ENCODE assay signal across 9 cellular contexts in genomic region chr10:16816142-16816541, GRCh38. TPM values are rescaled to one million over a fixed set of nuclear protein-coding genes. Genes with fewer than 3 reads are reported as not detected.
A peak's percentile ranks its signal among the peaks of the same experiment; 100 is the strongest.
DNase-seq lines count a peak whose midpoint lies in the region; ATAC-seq, FAIRE-seq and TF ChIP-seq lines count a peak whose summit lies in the region.
"Had no signal": no experiment of that assay in that cellular context is flagged by ENCODE, and none has a peak within 500 bp of the region (broad histone marks: within the 10 kb centered on the region; RNA-seq: fewer than 3 reads in every experiment).

No MANE protein-coding gene starts in this region.

- H3K4me1 ChIP-seq in BLaER1 (peaks cover 46% of the 10 kb centered on the region), IMR-90 (ENCODE audit: control insufficient read depth, insufficient read depth, low read length) (peaks cover 6% of the 10 kb centered on the region)

- H3K9me3 ChIP-seq in BLaER1 (no peaks in the 10 kb centered on the region), IMR-90 (ENCODE audit: control insufficient read depth, insufficient read depth, low read length) (no peaks in the 10 kb centered on the region)

- no peaks in the 10 kb centered on the region for H4K20me1 ChIP-seq in BLaER1
- H4K20me1 ChIP-seq in IMR-90 (ENCODE audit: insufficient read depth, low read length): peaks cover 16% of the 10 kb centered on the region; the same call in 1 of the 2 replicates

- H3K4me3 Mint-ChIP-seq in natural killer cell treated with Interleukin-12 subunit alpha and Interleukin-12 subunit beta and Interleukin-15 and Interleukin-18, amount 100 ng/mL, for 72 hours: peak overlapping the region; percentile 93

- H4K5ac ChIP-seq in IMR-90 (ENCODE audit: low read depth, low read length): no peak overlapping the region

- peak overlapping the region; percentile 80; the same call in 1 of the 2 replicates for H3K23ac ChIP-seq in IMR-90 (ENCODE audit: low read depth, low read length)

- peaks cover 16% of the 10 kb centered on the region for H3K36me3 Mint-ChIP-seq in natural killer cell treated with Interleukin-12 subunit alpha and Interleukin-12 subunit beta and Interleukin-15 and Interleukin-18, amount 100 ng/mL, for 72 hours

- peak overlapping the region; percentile 29 for H3K4ac ChIP-seq in IMR-90 (ENCODE audit: low read depth, low read length)

- no peak for TF ChIP-seq POLR2A in IMR-90 (IDR thresholded peaks at IDR 0.05; ENCODE audit: low read depth, low read length)

- H3K9me1 ChIP-seq in IMR-90 (ENCODE audit: insufficient read depth, low read length): peaks cover 13% of the 10 kb centered on the region

- peak overlapping the region; percentile 70 for H3K4me3 ChIP-seq in BLaER1
- peak overlapping the region; percentile 65 for H3K4me3 ChIP-seq in IMR-90 (ENCODE audit: insufficient read depth, low read depth, low read length)
- H3K4me3 ChIP-seq in bronchial epithelial cell (ENCODE audit: low read depth, low read length): peak overlapping the region; percentile 74

- BruUV-seq in IMR-90 (replicated peaks; lab: Mats Ljungman, UMichigan): TSS peak; percentile 17

- WGBS in IMR-90 (ENCODE audit: extremely low coverage in 2 of 2, insufficient read length in 1 of 2), 2 experiments: no CpG with 5 or more reads among the region's 3 CpGs

- H3K14ac ChIP-seq in IMR-90 (replicated peaks; ENCODE audit: low read depth, low read length): peak overlapping the region; percentile 26

- CTCF ChIA-PET in IMR-90 (lab: Yijun Ruan, JAX): interaction anchor here (0.6 kb wide), 1 partner anchor 13 kb away, joined by 3 read pairs; no protein-coding TSS in a partner anchor

- ATAC-seq in IMR-90 (ENCODE audit: low read depth): no peak
- no peak for ATAC-seq in natural killer cell treated with Interleukin-12 subunit alpha and Interleukin-12 subunit beta and Interleukin-15 and Interleukin-18, amount 100 ng/mL, for 72 hours
- no peak for ATAC-seq in HG03139 (IDR thresholded peaks at IDR 0.05; ENCODE audit: unreplicated experiment)
- ATAC-seq in HG02884 (IDR thresholded peaks at IDR 0.05; ENCODE audit: unreplicated experiment): no peak
- ATAC-seq in HG03520 (IDR thresholded peaks at IDR 0.05; ENCODE audit: unreplicated experiment): no peak

- H3K4me2 ChIP-seq in BLaER1 (peak overlapping the region; percentile 98), IMR-90 (ENCODE audit: low read depth, low read length) (peak overlapping the region; percentile 96)

- H2AFZ ChIP-seq in IMR-90 (replicated peaks; ENCODE audit: low read length, poor library complexity): no peak overlapping the region

- DNase-seq in IMR-90: no peak
- DNase-seq in bronchial epithelial cell (ENCODE audit: low read depth): no peak
- peak; percentile 61 for DNase-seq in natural killer cell treated with Interleukin-12 subunit alpha and Interleukin-12 subunit beta and Interleukin-15 and Interleukin-18, amount 100 ng/mL, for 72 hours (ENCODE audit: low spot score)
- DNase-seq in NCI-H2227 (lab: John Stamatoyannopoulos, UW; ENCODE audit: unreplicated experiment): no peak
- DNase-seq: activated CD8-positive, alpha-beta memory T cell treated with anti-CD3 and anti-CD28 coated beads, Interleukin-2, amount 50 U/mL, for 48 hours had no signal

- peaks cover 12 to 45% of the 10 kb centered on the region in 2 experiments for H3K79me1 ChIP-seq in IMR-90 (ENCODE audit: low read depth in 1 of 2, low read length in 2 of 2)

- H2AK9ac ChIP-seq in IMR-90 (replicated peaks; ENCODE audit: low read depth, low read length, poor library complexity): peak overlapping the region; percentile 74

- no peaks in the 10 kb centered on the region for H3K27me3 Mint-ChIP-seq in natural killer cell treated with Interleukin-12 subunit alpha and Interleukin-12 subunit beta and Interleukin-15 and Interleukin-18, amount 100 ng/mL, for 72 hours

- H4K8ac ChIP-seq in IMR-90 (ENCODE audit: low read depth in 2 of 2, low read length in 2 of 2): no peak overlapping the region

- intact Hi-C loops in IMR-90 (cut with micrococcal nuclease): no loop called here

- no peak overlapping the region for H3K56ac ChIP-seq in IMR-90 (ENCODE audit: extremely low read depth, insufficient read depth, low read length)

- no peaks in the 10 kb centered on the region for H3K9me3 Mint-ChIP-seq in natural killer cell treated with Interleukin-12 subunit alpha and Interleukin-12 subunit beta and Interleukin-15 and Interleukin-18, amount 100 ng/mL, for 72 hours

- POLR2A ChIA-PET in IMR-90 (lab: Charles Lee; ENCODE audit: unreplicated experiment): no interaction called here

- dilution Hi-C loops in IMR-90 (cut with HindIII; ENCODE audit: low sequenced_read_pairs, unreplicated experiment): no loop called here

- no peak overlapping the region for H2BK120ac ChIP-seq in IMR-90 (ENCODE audit: low read depth, low read length)

- H3K27ac ChIP-seq in BLaER1 (no peak overlapping the region), IMR-90 (ENCODE audit: insufficient read depth, low read length) (peak overlapping the region; percentile 27; the same call in 1 of the 2 replicates)

- 0 out of 3 replicates have a peak overlapping the region, but pooled peaks have one; percentile 11 for H2BK15ac ChIP-seq in IMR-90 (ENCODE audit: low read depth, low read length)

- H3K4me1 Mint-ChIP-seq in natural killer cell treated with Interleukin-12 subunit alpha and Interleukin-12 subunit beta and Interleukin-15 and Interleukin-18, amount 100 ng/mL, for 72 hours (ENCODE audit: low read depth in 2 of 2): peaks cover 37 to 38% of the 10 kb centered on the region in 2 donors

- H3K36me3 ChIP-seq in BLaER1 (peaks cover 7% of the 10 kb centered on the region; the same call in 1 of the 2 replicates), IMR-90 (ENCODE audit: control insufficient read depth, insufficient read depth, low read length) (no peaks in the 10 kb centered on the region), bronchial epithelial cell (ENCODE audit: control insufficient read depth, insufficient read depth, low read length) (no peaks in the 10 kb centered on the region)

- no peak for FAIRE-seq in bronchial epithelial cell (lab: Jason Lieb, UNC)

- no peak overlapping the region for H3K18ac ChIP-seq in IMR-90 (ENCODE audit: low read depth, low read length)

- peak overlapping the region; percentile 82 for H2AK5ac ChIP-seq in IMR-90 (ENCODE audit: low read depth, low read length)

- TF ChIP-seq CTCF in IMR-90 (conservative IDR thresholded peaks at IDR 0.05; ENCODE audit: low read depth, low read length) (no peak), bronchial epithelial cell (IDR thresholded peaks at IDR 0.05; ENCODE audit: insufficient read depth, low read length, severe bottlenecking) (no peak)

- peak overlapping the region; percentile 80 for H3K9ac ChIP-seq in BLaER1
- peak overlapping the region; percentile 84 for H3K9ac ChIP-seq in IMR-90 (ENCODE audit: low read depth, low read length)

- no peak overlapping the region for H2BK20ac ChIP-seq in IMR-90 (ENCODE audit: low read depth, low read length)

- no peak for TF ChIP-seq RAD21 in IMR-90 (IDR thresholded peaks at IDR 0.05; ENCODE audit: low read length)

- in situ Hi-C loops in IMR-90 (cut with MboI; ENCODE audit: low sequenced_read_pairs): no loop called here

- H3K27me3 ChIP-seq in BLaER1: no peaks in the 10 kb centered on the region
- no peaks in the 10 kb centered on the region for H3K27me3 ChIP-seq in IMR-90 (ENCODE audit: control insufficient read depth, insufficient read depth, low read length)
- no peaks in the 10 kb centered on the region for H3K27me3 ChIP-seq in bronchial epithelial cell (ENCODE audit: control insufficient read depth, insufficient read depth, low read length)

- H3K27ac Mint-ChIP-seq in natural killer cell treated with Interleukin-12 subunit alpha and Interleukin-12 subunit beta and Interleukin-15 and Interleukin-18, amount 100 ng/mL, for 72 hours: peak overlapping the region; percentile 86 to 94

- H2BK5ac ChIP-seq in IMR-90 (ENCODE audit: low read depth, low read length, poor library complexity, severe bottlenecking): peak overlapping the region; percentile 25

- H4K91ac ChIP-seq in IMR-90 (ENCODE audit: insufficient read depth, low read depth, low read length): no peak overlapping the region

TF ChIP-seq in IMR-90, 13 proteins besides CTCF, POLR2A, EP300 and RAD21 (continues in another document):
- TF ChIP-seq NFE2L2 (IDR thresholded peaks at IDR 0.05; ENCODE audit: low read depth, low read length): no peak
- no peak for TF ChIP-seq USF2 (IDR thresholded peaks at IDR 0.05; ENCODE audit: low read depth, low read length)
- TF ChIP-seq MAFK (IDR thresholded peaks at IDR 0.05; ENCODE audit: low read depth, low read length): no peak
- TF ChIP-seq RCOR1 (IDR thresholded peaks at IDR 0.05; ENCODE audit: insufficient replicate concordance, low read length): no peak
- no peak for TF ChIP-seq MAZ (IDR thresholded peaks at IDR 0.05; ENCODE audit: borderline replicate concordance, low read depth, low read length)
- no peak for TF ChIP-seq CHD1 (IDR thresholded peaks at IDR 0.05; ENCODE audit: low read depth, low read length)
- no peak for TF ChIP-seq CEBPB (IDR thresholded peaks at IDR 0.05; ENCODE audit: low read depth, low read length)
- TF ChIP-seq RFX5 (IDR thresholded peaks at IDR 0.05; ENCODE audit: low read depth, low read length): no peak
- TF ChIP-seq ELK1 (IDR thresholded peaks at IDR 0.05; ENCODE audit: borderline replicate concordance, low read depth, low read length): no peak
- no peak for TF ChIP-seq FOS (IDR thresholded peaks at IDR 0.05; ENCODE audit: low read depth, low read length)

RNA-seq across cellular contexts. Expression of gene RSU1, which starts 1.1 kb away (rescaled TPM):
- total RNA-seq in IMR-90 (2012; rRNA removed) (104 and 134 TPM in 2 replicates), bronchial epithelial cell (25.0 and 30.0 TPM in 2 replicates)
- 148 TPM in 2 replicates for polyA plus RNA-seq in IMR-90 (2012; rRNA removed)
- polyA plus RNA-seq in IMR-90 (2012; cell fraction: cytosol; rRNA removed): 56.7 and 105 TPM in 2 replicates
- 16.1 and 66.8 TPM in 2 replicates for polyA plus RNA-seq in IMR-90 (2012; cell fraction: nucleus; rRNA removed; ENCODE audit: low replicate concordance)
- total RNA-seq in natural killer cell treated with Interleukin-12 subunit alpha and Interleukin-12 subunit beta and Interleukin-15 and Interleukin-18, amount 100 ng/mL, for 72 hours: 100 to 1,000 TPM; 108 to 200 TPM
